ENCODE assay signal across 17 cellular contexts in the genomic region with DNA sequence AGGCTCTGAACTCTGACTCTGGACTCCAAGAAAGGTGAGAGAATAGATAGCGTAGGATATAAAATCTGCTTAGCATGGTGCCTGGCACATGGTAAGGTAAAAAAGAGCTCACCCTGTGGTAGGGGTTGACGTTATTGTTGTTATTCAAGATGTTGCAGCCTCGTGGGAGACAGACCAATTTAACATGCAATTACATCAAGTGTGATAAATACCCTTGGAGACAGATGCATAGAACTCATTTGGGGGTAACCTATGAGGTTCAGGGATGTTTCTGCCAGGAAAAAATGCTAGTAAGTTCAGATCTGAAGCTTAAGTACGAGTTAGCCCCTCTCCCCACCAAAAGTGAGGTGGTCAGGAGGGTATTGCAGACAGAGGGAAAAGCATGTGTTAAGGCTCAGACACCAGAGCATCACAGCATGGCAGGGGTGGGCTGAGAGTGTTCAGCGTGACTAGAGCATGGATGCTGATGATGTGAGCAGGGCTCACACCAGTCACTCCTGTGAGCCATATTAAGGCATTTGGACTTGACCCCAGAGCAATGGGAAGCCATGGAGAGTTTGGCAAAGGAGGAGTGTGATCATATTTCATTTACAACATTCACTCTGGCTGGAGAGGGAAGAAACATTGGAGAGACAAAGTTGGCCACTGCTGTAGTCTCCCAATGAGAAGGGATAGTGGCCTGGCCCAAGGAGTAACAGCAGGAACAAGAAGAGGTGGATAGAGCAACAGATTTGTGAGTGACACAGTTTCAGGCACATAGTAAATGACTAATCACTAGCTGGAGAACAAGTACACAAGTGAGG.
DNase-seq lines count a peak whose midpoint lies in the region; ATAC-seq and TF ChIP-seq lines count a peak whose summit lies in the region.
"Had no signal": no experiment of that assay in that cellular context is flagged by ENCODE, and none has a peak within 500 bp of the region (broad histone marks: within the 10 kb centered on the region; RNA-seq: fewer than 3 reads in every experiment).

No MANE protein-coding gene starts in this region.

- intact Hi-C loops in heart left ventricle (cut with DNase I) = no loop called here

- H3K27me3 Mint-ChIP-seq in activated CD8-positive, alpha-beta T cell treated with anti-CD3 and anti-CD28 coated beads, Interleukin-2, amount 10 ng/mL, durations not matched to agents 7 days and 5 days (ENCODE audit: low read depth) = peaks cover 21% of the 10 kb centered on the region

- TF ChIP-seq CTCF in heart left ventricle (IDR thresholded peaks at IDR 0.05) (no peak), right atrium auricular region (IDR thresholded peaks at IDR 0.05) (no peak), fibroblast of villous mesenchyme (IDR thresholded peaks at IDR 0.05; ENCODE audit: insufficient read depth, low read depth, low read length) (no peak)

- H3K36me3 Mint-ChIP-seq in activated CD8-positive, alpha-beta T cell treated with anti-CD3 and anti-CD28 coated beads, Interleukin-2, amount 10 ng/mL, durations not matched to agents 7 days and 5 days (ENCODE audit: low read depth) = no peaks in the 10 kb centered on the region

- no peak overlapping the region for H3K27ac Mint-ChIP-seq in activated CD8-positive, alpha-beta T cell treated with anti-CD3 and anti-CD28 coated beads, Interleukin-2, amount 10 ng/mL, durations not matched to agents 7 days and 5 days
- H3K27ac Mint-ChIP-seq: stimulated activated naive CD8-positive, alpha-beta T cell treated with anti-CD3 and anti-CD28 coated beads, Interleukin-15, amount 100 ng/mL, for 72 hours had no signal

- no peak overlapping the region for H3K4me3 Mint-ChIP-seq in activated CD8-positive, alpha-beta T cell treated with anti-CD3 and anti-CD28 coated beads, Interleukin-2, amount 10 ng/mL, durations not matched to agents 7 days and 5 days
- H3K4me3 Mint-ChIP-seq: stimulated activated naive CD8-positive, alpha-beta T cell treated with anti-CD3 and anti-CD28 coated beads, Interleukin-15, amount 100 ng/mL, for 72 hours had no signal

- H3K9me3 ChIP-seq in heart left ventricle (no peaks in the 10 kb centered on the region), right atrium auricular region (no peaks in the 10 kb centered on the region), Karpas-422 (ENCODE audit: low read length) (no peaks in the 10 kb centered on the region)
- H3K9me3 ChIP-seq: mucosa of descending colon had no signal

- 70 to 78% (median 72%) methylated on average over 5 of the region's 5 CpGs for WGBS in heart left ventricle, 4 donors

- POLR2A ChIA-PET in activated CD8-positive, alpha-beta T cell treated with anti-CD3 and anti-CD28 coated beads, Interleukin-2, amount 10 ng/mL, durations not matched to agents 7 days and 5 days (lab: Charles Lee) = no interaction called here

- H3K4me1 ChIP-seq in heart left ventricle (peaks cover 0 to 7% (median 0%) of the 10 kb centered on the region in 12 donors), right atrium auricular region (peaks cover 0 to 12% of the 10 kb centered on the region in 2 donors), Karpas-422 (ENCODE audit: low read length) (no peaks in the 10 kb centered on the region)

- H3K27ac ChIP-seq in heart left ventricle (no peak overlapping the region), right atrium auricular region (no peak overlapping the region), Karpas-422 (ENCODE audit: low read length) (no peak overlapping the region)
- H3K27ac ChIP-seq: HL-60, skin epidermis had no signal

- TF ChIP-seq POLR2A in heart left ventricle (IDR thresholded peaks at IDR 0.05) = no peak

- ATAC-seq in heart left ventricle (peak in 3 of 4 donors; percentile 38 to 69 (median 61)), HG02763 (IDR thresholded peaks at IDR 0.05; ENCODE audit: unreplicated experiment) (no peak)
- no peak for ATAC-seq in activated CD8-positive, alpha-beta T cell treated with anti-CD3 and anti-CD28 coated beads, Interleukin-2, amount 10 ng/mL, durations not matched to agents 7 days and 5 days
- ATAC-seq: mucosa of descending colon; stimulated activated naive CD8-positive, alpha-beta T cell treated with anti-CD3 and anti-CD28 coated beads, Interleukin-15, amount 100 ng/mL, for 72 hours had no signal

- no peak overlapping the region for H3K4me2 ChIP-seq in Karpas-422 (ENCODE audit: low read depth, low read length, poor library complexity, severe bottlenecking)

- H4K20me1 ChIP-seq in Karpas-422 (ENCODE audit: insufficient read depth, low read depth, low read length) = no peaks in the 10 kb centered on the region; the same call in 1 of the 2 replicates

- H3K79me2 ChIP-seq in Karpas-422 (ENCODE audit: low read length) = no peaks in the 10 kb centered on the region

- no peak for DNase-seq in heart left ventricle
- DNase-seq in right atrium auricular region (ENCODE audit: low spot score) = no peak
- DNase-seq in RPMI7951 (ENCODE audit: low read depth) = peak; percentile 63
- peak; percentile 48 for DNase-seq in fibroblast of villous mesenchyme (ENCODE audit: low read depth)
- no peak for DNase-seq in stimulated activated CD4-positive, alpha-beta T cell treated with anti-CD3 and anti-CD28 coated beads, Interleukin-12 subunit alpha, Interleukin-12 subunit beta, amount 100 ng/mL, for 4 hours
- DNase-seq in activated CD8-positive, alpha-beta T cell treated with anti-CD3 and anti-CD28 coated beads, Interleukin-2, amount 10 ng/mL, durations not matched to agents 7 days and 5 days = no peak
- no peak for DNase-seq in Karpas-422
- DNase-seq: activated CD4-positive, alpha-beta T cell treated with anti-CD3 and anti-CD28 coated beads, Interleukin-2, amount 50 U/mL, for 1 hour; anterior cingulate cortex; DMS53; effector memory CD4-positive, alpha-beta T cell; mucosa of descending colon; NCI-H1694 treated with DMSO at 0.1 percent for 48 hours; stimulated activated naive CD8-positive, alpha-beta T cell treated with anti-CD3 and anti-CD28 coated beads, Interleukin-15, amount 100 ng/mL, for 72 hours had no signal

- no peaks in the 10 kb centered on the region for H3K9me2 ChIP-seq in Karpas-422 (replicated peaks; ENCODE audit: insufficient read depth, low read length)

- H3K4me1 Mint-ChIP-seq in activated CD8-positive, alpha-beta T cell treated with anti-CD3 and anti-CD28 coated beads, Interleukin-2, amount 10 ng/mL, durations not matched to agents 7 days and 5 days (ENCODE audit: low read depth) = peaks cover 10% of the 10 kb centered on the region

- CTCF ChIA-PET in activated CD8-positive, alpha-beta T cell treated with anti-CD3 and anti-CD28 coated beads, Interleukin-2, amount 10 ng/mL, durations not matched to agents 7 days and 5 days (lab: Charles Lee) = no interaction called here

- no peak overlapping the region for H3K9ac ChIP-seq in Karpas-422 (ENCODE audit: low read length)

- no peak overlapping the region for H2AFZ ChIP-seq in Karpas-422 (ENCODE audit: low read length)

- no peaks in the 10 kb centered on the region for H3K36me3 ChIP-seq in heart left ventricle
- H3K36me3 ChIP-seq in right atrium auricular region = no peaks in the 10 kb centered on the region
- H3K36me3 ChIP-seq in Karpas-422 (ENCODE audit: insufficient read depth, low read length) = no peaks in the 10 kb centered on the region

- H3K9me3 Mint-ChIP-seq in activated CD8-positive, alpha-beta T cell treated with anti-CD3 and anti-CD28 coated beads, Interleukin-2, amount 10 ng/mL, durations not matched to agents 7 days and 5 days (ENCODE audit: insufficient read depth) = no peaks in the 10 kb centered on the region
- H3K9me3 Mint-ChIP-seq: stimulated activated naive CD8-positive, alpha-beta T cell treated with anti-CD3 and anti-CD28 coated beads, Interleukin-15, amount 100 ng/mL, for 72 hours had no signal

- H3K4me3 ChIP-seq in heart left ventricle (no peak overlapping the region), right atrium auricular region (no peak overlapping the region), fibroblast of villous mesenchyme (ENCODE audit: low read depth, low read length) (no peak overlapping the region), Karpas-422 (ENCODE audit: low read length) (no peak overlapping the region)
- H3K4me3 ChIP-seq: mucosa of descending colon, skin epidermis had no signal

- peaks cover 0 to 19% (median 8%) of the 10 kb centered on the region in 9 donors for H3K27me3 ChIP-seq in heart left ventricle
- H3K27me3 ChIP-seq in right atrium auricular region = no peaks in the 10 kb centered on the region
- no peaks in the 10 kb centered on the region for H3K27me3 ChIP-seq in Karpas-422 (ENCODE audit: low read length)

Comparison
In these comparisons a context has a peak if more than half of its experiments do, and no peak if none do; other contexts are left out.
1. ATAC-seq: peak in heart left ventricle (3 of 4); none in HG02763 (single experiment) and activated CD8-positive, alpha-beta T cell treated with anti-CD3 and anti-CD28 coated beads, Interleukin-2, amount 10 ng/mL, durations not matched to agents 7 days and 5 days (single experiment).
2. DNase-seq: peak in RPMI7951 (single experiment) and fibroblast of villous mesenchyme (single experiment); none in heart left ventricle (0 of 5), right atrium auricular region (single experiment), stimulated activated CD4-positive, alpha-beta T cell treated with anti-CD3 and anti-CD28 coated beads, Interleukin-12 subunit alpha, Interleukin-12 subunit beta, amount 100 ng/mL, for 4 hours (single experiment), activated CD8-positive, alpha-beta T cell treated with anti-CD3 and anti-CD28 coated beads, Interleukin-2, amount 10 ng/mL, durations not matched to agents 7 days and 5 days (single experiment) and Karpas-422 (single experiment).